In genomic region chr1:182200025-182200814, GRCh38 we compare ENCODE assay signal across 1 cellular context.
TF ChIP-seq lines count a peak whose summit lies in the region.

No MANE protein-coding gene starts in this region.

TF ChIP-seq in K562, 482 proteins besides CTCF, POLR2A, EP300 and RAD21 (continued from another document and continues in another):
- TF ChIP-seq BACH1 (tag; IDR thresholded peaks at IDR 0.05), result no peak
- no peak for TF ChIP-seq NUFIP1 (IDR thresholded peaks at IDR 0.05; ENCODE audit: partially characterized antibody)
- no peak for TF ChIP-seq HOXB6 (CRISPR knock-in tag; IDR thresholded peaks at IDR 0.05; ENCODE audit: borderline replicate concordance)
- TF ChIP-seq TBL1XR1 (IDR thresholded peaks at IDR 0.05; ENCODE audit: low read length in 2 of 2), result peak in 1 of 2 experiments; percentile 96; a peak in 2 of 4 replicates
- TF ChIP-seq PHF21A (IDR thresholded peaks at IDR 0.05; ENCODE audit: borderline replicate concordance, low read depth), result no peak; the same call in 1 of the 2 replicates
- no peak for TF ChIP-seq GTF2E2 (tag; IDR thresholded peaks at IDR 0.05)
- no peak for TF ChIP-seq ZNF764 (CRISPR knock-in tag; IDR thresholded peaks at IDR 0.05; ENCODE audit: low read depth)
- no peak for TF ChIP-seq PYGO2 (tag; IDR thresholded peaks at IDR 0.05)
- TF ChIP-seq HNRNPK (IDR thresholded peaks at IDR 0.05; ENCODE audit: low read depth, low read length, poor library complexity, severe bottlenecking), result no peak
- TF ChIP-seq NFIC (IDR thresholded peaks at IDR 0.05), result peak; percentile 81
- TF ChIP-seq, protein P1, sequence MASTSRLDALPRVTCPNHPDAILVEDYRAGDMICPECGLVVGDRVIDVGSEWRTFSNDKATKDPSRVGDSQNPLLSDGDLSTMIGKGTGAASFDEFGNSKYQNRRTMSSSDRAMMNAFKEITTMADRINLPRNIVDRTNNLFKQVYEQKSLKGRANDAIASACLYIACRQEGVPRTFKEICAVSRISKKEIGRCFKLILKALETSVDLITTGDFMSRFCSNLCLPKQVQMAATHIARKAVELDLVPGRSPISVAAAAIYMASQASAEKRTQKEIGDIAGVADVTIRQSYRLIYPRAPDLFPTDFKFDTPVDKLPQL (IDR thresholded peaks at IDR 0.05; ENCODE audit: extremely low read depth, insufficient read length), result no peak
- TF ChIP-seq ZNF561 (CRISPR knock-in tag; conservative IDR thresholded peaks at IDR 0.05), result no peak
- TF ChIP-seq GATAD2A (IDR thresholded peaks at IDR 0.05), result peak; percentile 88; the same call in 1 of the 2 replicates
- TF ChIP-seq, protein P2, sequence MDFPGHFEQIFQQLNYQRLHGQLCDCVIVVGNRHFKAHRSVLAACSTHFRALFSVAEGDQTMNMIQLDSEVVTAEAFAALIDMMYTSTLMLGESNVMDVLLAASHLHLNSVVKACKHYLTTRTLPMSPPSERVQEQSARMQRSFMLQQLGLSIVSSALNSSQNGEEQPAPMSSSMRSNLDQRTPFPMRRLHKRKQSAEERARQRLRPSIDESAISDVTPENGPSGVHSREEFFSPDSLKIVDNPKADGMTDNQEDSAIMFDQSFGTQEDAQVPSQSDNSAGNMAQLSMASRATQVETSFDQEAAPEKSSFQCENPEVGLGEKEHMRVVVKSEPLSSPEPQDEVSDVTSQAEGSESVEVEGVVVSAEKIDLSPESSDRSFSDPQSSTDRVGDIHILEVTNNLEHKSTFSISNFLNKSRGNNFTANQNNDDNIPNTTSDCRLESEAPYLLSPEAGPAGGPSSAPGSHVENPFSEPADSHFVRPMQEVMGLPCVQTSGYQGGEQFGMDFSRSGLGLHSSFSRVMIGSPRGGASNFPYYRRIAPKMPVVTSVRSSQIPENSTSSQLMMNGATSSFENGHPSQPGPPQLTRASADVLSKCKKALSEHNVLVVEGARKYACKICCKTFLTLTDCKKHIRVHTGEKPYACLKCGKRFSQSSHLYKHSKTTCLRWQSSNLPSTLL (IDR thresholded peaks at IDR 0.05), result no peak
- TF ChIP-seq, protein P3, sequence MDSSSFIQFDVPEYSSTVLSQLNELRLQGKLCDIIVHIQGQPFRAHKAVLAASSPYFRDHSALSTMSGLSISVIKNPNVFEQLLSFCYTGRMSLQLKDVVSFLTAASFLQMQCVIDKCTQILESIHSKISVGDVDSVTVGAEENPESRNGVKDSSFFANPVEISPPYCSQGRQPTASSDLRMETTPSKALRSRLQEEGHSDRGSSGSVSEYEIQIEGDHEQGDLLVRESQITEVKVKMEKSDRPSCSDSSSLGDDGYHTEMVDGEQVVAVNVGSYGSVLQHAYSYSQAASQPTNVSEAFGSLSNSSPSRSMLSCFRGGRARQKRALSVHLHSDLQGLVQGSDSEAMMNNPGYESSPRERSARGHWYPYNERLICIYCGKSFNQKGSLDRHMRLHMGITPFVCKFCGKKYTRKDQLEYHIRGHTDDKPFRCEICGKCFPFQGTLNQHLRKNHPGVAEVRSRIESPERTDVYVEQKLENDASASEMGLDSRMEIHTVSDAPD (CRISPR knock-in tag; IDR thresholded peaks at IDR 0.05), result no peak
- TF ChIP-seq DNMT1 (IDR thresholded peaks at IDR 0.05), result no peak
- TF ChIP-seq CBX1 (IDR thresholded peaks at IDR 0.05; ENCODE audit: low read depth), result no peak
- TF ChIP-seq LARP7 (IDR thresholded peaks at IDR 0.05), result no peak
- peak; percentile 46 for TF ChIP-seq CXXC5 (CRISPR knock-in tag; IDR thresholded peaks at IDR 0.05)
- no peak for TF ChIP-seq NR2F6 (CRISPR knock-in tag; IDR thresholded peaks at IDR 0.05)
- TF ChIP-seq ZBTB17 (CRISPR knock-in tag; IDR thresholded peaks at IDR 0.05), result no peak
- peak; percentile 95 to 97 for TF ChIP-seq TRIM24 (IDR thresholded peaks at IDR 0.05)
- TF ChIP-seq, protein P4, sequence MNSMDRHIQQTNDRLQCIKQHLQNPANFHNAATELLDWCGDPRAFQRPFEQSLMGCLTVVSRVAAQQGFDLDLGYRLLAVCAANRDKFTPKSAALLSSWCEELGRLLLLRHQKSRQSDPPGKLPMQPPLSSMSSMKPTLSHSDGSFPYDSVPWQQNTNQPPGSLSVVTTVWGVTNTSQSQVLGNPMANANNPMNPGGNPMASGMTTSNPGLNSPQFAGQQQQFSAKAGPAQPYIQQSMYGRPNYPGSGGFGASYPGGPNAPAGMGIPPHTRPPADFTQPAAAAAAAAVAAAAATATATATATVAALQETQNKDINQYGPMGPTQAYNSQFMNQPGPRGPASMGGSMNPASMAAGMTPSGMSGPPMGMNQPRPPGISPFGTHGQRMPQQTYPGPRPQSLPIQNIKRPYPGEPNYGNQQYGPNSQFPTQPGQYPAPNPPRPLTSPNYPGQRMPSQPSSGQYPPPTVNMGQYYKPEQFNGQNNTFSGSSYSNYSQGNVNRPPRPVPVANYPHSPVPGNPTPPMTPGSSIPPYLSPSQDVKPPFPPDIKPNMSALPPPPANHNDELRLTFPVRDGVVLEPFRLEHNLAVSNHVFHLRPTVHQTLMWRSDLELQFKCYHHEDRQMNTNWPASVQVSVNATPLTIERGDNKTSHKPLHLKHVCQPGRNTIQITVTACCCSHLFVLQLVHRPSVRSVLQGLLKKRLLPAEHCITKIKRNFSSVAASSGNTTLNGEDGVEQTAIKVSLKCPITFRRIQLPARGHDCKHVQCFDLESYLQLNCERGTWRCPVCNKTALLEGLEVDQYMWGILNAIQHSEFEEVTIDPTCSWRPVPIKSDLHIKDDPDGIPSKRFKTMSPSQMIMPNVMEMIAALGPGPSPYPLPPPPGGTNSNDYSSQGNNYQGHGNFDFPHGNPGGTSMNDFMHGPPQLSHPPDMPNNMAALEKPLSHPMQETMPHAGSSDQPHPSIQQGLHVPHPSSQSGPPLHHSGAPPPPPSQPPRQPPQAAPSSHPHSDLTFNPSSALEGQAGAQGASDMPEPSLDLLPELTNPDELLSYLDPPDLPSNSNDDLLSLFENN (IDR thresholded peaks at IDR 0.05; ENCODE audit: low read depth in 2 of 2, low read length in 2 of 2), result peak in 1 of 2 experiments; percentile 52; a peak in 2 of 4 replicates
- TF ChIP-seq TGIF2 (CRISPR knock-in tag; IDR thresholded peaks at IDR 0.05), result no peak
- TF ChIP-seq ELF2 (CRISPR knock-in tag; IDR thresholded peaks at IDR 0.05), result no peak
- no peak for TF ChIP-seq ATF1 (CRISPR knock-in tag; IDR thresholded peaks at IDR 0.05)
- TF ChIP-seq ATF1 (tag; IDR thresholded peaks at IDR 0.05), result 0 out of 2 replicates have a peak, but pooled peaks have one; percentile 31
- no peak for TF ChIP-seq TBP (optimal IDR thresholded peaks at IDR 0.05; ENCODE audit: low read depth, low read length)
- TF ChIP-seq BRD9 (IDR thresholded peaks at IDR 0.05; ENCODE audit: low read depth, partially characterized antibody), result peak; percentile 26
- peak; percentile 96 for TF ChIP-seq ARID1B (IDR thresholded peaks at IDR 0.05)
- no peak for TF ChIP-seq TCF15 (CRISPR knock-in tag; IDR thresholded peaks at IDR 0.05)
- no peak for TF ChIP-seq RERE (CRISPR knock-in tag; IDR thresholded peaks at IDR 0.05; ENCODE audit: borderline replicate concordance)
- no peak for TF ChIP-seq SIRT6 (IDR thresholded peaks at IDR 0.05; ENCODE audit: low read depth, low read length)
- no peak for TF ChIP-seq STAG1 (CRISPR knock-in tag; IDR thresholded peaks at IDR 0.05; ENCODE audit: borderline replicate concordance)
- peak; percentile 87 to 99 for TF ChIP-seq RCOR1 (IDR thresholded peaks at IDR 0.05; ENCODE audit: borderline replicate concordance in 1 of 2, low read depth in 2 of 2, low read length in 2 of 2)
- peak; percentile 91 for TF ChIP-seq TAL1 (IDR thresholded peaks at IDR 0.05)
- TF ChIP-seq POLR2AphosphoS5 (IDR thresholded peaks at IDR 0.05; ENCODE audit: control insufficient read depth, insufficient read depth, low read depth, low read length), result peak; percentile 67; the same call in 1 of the 2 replicates
- TF ChIP-seq HSF4 (CRISPR knock-in tag; IDR thresholded peaks at IDR 0.05; ENCODE audit: borderline replicate concordance), result no peak
- TF ChIP-seq PHB2 (IDR thresholded peaks at IDR 0.05; ENCODE audit: low read depth), result peak; percentile 72
- TF ChIP-seq MBD2 (IDR thresholded peaks at IDR 0.05; ENCODE audit: borderline replicate concordance, low read depth), result no peak
- no peak for TF ChIP-seq ZNF507 (tag; conservative IDR thresholded peaks at IDR 0.05)
- peak; percentile 72; the same call in 1 of the 2 replicates for TF ChIP-seq STAT5A (IDR thresholded peaks at IDR 0.05; ENCODE audit: borderline replicate concordance, low read length)
- 0 out of 2 replicates have a peak, but pooled peaks have one; percentile 48 for TF ChIP-seq SMARCC2 (IDR thresholded peaks at IDR 0.05; ENCODE audit: low read depth)
- TF ChIP-seq KHSRP (IDR thresholded peaks at IDR 0.05), result no peak
- 0 out of 4 replicates have a peak, but pooled peaks of 1 of the 2 experiments have one; percentile 31 for TF ChIP-seq TEAD1 (CRISPR knock-in tag; IDR thresholded peaks at IDR 0.05)
- no peak for TF ChIP-seq PURB (CRISPR knock-in tag; IDR thresholded peaks at IDR 0.05; ENCODE audit: low read depth)
- no peak for TF ChIP-seq ILK (tag; IDR thresholded peaks at IDR 0.05; ENCODE audit: borderline replicate concordance, low read depth)
- TF ChIP-seq STAT5B (CRISPR knock-in tag; IDR thresholded peaks at IDR 0.05), result no peak
- 0 out of 2 replicates have a peak, but pooled peaks have one; percentile 29 for TF ChIP-seq CGGBP1 (CRISPR knock-in tag; IDR thresholded peaks at IDR 0.05)
- TF ChIP-seq, protein P5, sequence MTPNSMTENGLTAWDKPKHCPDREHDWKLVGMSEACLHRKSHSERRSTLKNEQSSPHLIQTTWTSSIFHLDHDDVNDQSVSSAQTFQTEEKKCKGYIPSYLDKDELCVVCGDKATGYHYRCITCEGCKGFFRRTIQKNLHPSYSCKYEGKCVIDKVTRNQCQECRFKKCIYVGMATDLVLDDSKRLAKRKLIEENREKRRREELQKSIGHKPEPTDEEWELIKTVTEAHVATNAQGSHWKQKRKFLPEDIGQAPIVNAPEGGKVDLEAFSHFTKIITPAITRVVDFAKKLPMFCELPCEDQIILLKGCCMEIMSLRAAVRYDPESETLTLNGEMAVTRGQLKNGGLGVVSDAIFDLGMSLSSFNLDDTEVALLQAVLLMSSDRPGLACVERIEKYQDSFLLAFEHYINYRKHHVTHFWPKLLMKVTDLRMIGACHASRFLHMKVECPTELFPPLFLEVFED (CRISPR knock-in tag; conservative IDR thresholded peaks at IDR 0.05), result no peak
- TF ChIP-seq MTA2 (IDR thresholded peaks at IDR 0.05; ENCODE audit: low read depth), result peak; percentile 86
- TF ChIP-seq HCFC1 (IDR thresholded peaks at IDR 0.05; ENCODE audit: low read depth, low read length), result no peak
- no peak for TF ChIP-seq ZNF444 (CRISPR knock-in tag; IDR thresholded peaks at IDR 0.05)
- no peak for TF ChIP-seq TEAD2 (tag; IDR thresholded peaks at IDR 0.05)
- peak; percentile 78; the same call in 1 of the 2 replicates for TF ChIP-seq ZEB2 (IDR thresholded peaks at IDR 0.05)
- TF ChIP-seq PRMT5 (CRISPR knock-in tag; IDR thresholded peaks at IDR 0.05), result no peak
- no peak for TF ChIP-seq WHSC1 (IDR thresholded peaks at IDR 0.05; ENCODE audit: low read length)
- TF ChIP-seq ZBTB8A (IDR thresholded peaks at IDR 0.05; ENCODE audit: partially characterized antibody), result no peak
- TF ChIP-seq SMC3 (conservative IDR thresholded peaks at IDR 0.05; ENCODE audit: insufficient read depth, low read depth, low read length), result no peak
- TF ChIP-seq HNRNPH1 (optimal IDR thresholded peaks at IDR 0.05; ENCODE audit: low read depth, low read length), result no peak
- TF ChIP-seq NFE2 (IDR thresholded peaks at IDR 0.05; ENCODE audit: low read depth), result 0 out of 2 replicates have a peak, but pooled peaks have one; percentile 23
- TF ChIP-seq E2F6 (IDR thresholded peaks at IDR 0.05; ENCODE audit: borderline replicate concordance in 1 of 2, extremely low read depth in 1 of 2, insufficient read depth in 1 of 2, insufficient read length in 1 of 2, low read depth in 1 of 2, low read length in 1 of 2, poor library complexity in 1 of 2, severe bottlenecking in 1 of 2), result no peak
